20 cellular contexts compared by ENCODE assay signal in the genomic region with DNA sequence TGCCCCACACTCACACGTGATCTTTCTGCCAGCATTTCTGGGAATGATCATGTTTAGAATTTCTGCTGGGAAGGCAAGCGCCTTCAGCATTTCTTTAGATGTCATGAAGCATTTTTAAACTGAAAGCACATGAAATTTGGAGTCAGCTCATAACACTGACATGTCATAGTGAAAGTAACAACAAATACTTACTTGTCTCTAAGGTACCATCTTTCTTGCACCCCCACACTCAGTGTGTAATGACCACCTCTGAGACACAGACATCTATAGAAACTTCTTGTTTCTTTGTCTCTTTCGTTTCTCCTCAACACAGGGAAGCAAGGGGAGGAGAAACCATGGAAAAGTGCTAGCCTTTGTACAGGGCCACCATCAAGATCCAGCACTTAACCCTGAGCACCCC.
A peak's percentile ranks its signal among the peaks of the same experiment; 100 is the strongest.
DNase-seq lines count a peak whose midpoint lies in the region; ATAC-seq, FAIRE-seq and TF ChIP-seq lines count a peak whose summit lies in the region.
"Had no signal": no experiment of that assay in that cellular context is flagged by ENCODE, and none has a peak within 500 bp of the region (broad histone marks: within the 10 kb centered on the region; RNA-seq: fewer than 3 reads in every experiment).

No MANE protein-coding gene starts in this region.

- H4K20me1 ChIP-seq in GM12878 (ENCODE audit: control insufficient read depth, insufficient read depth): no peaks in the 10 kb centered on the region

- H3K27me3 ChIP-seq in GM12878 (replicated peaks in 1 of 2; ENCODE audit: control insufficient read depth in 2 of 2, insufficient read depth in 2 of 2, low read length in 1 of 2): peaks cover 0 to 1% of the 10 kb centered on the region in 2 experiments; a peak in 1 of 4 replicates
- H3K27me3 ChIP-seq: cardiac muscle cell, upper lobe of right lung had no signal

- TF ChIP-seq RAD21 in GM12878 (IDR thresholded peaks at IDR 0.05; ENCODE audit: insufficient read depth, low read depth, low read length): no peak

- no peak for TF ChIP-seq CTCF in GM12878 (IDR thresholded peaks at IDR 0.05 in 2 of 3, conservative IDR thresholded peaks at IDR 0.05 in 1 of 3; ENCODE audit: control insufficient read depth in 2 of 3, extremely low read depth in 1 of 3, insufficient read depth in 1 of 3, low read depth in 3 of 3, low read length in 3 of 3)

- no peak overlapping the region for H3K9ac ChIP-seq in GM12878 (ENCODE audit: control insufficient read depth, insufficient read depth, low read length)

- intact Hi-C loops in activated CD4-positive, alpha-beta memory T cell treated with anti-CD3 and anti-CD28 coated beads for 36 hours (cut with micrococcal nuclease): loop anchor here (1.0 to 10.0 kb wide), 4 partner anchors 156 to 583 kb away; a partner anchor contains a TSS
- intact Hi-C loops in GM12878 (cut with micrococcal nuclease; ENCODE audit: unreplicated experiment) (no loop called here), left colon (cut with DNase I, micrococcal nuclease) (loop anchor here in 1 of 2 donors (10.0 kb wide), 1 partner anchor 463 kb away; no protein-coding TSS in a partner anchor)

- ATAC-seq in GM18868 (IDR thresholded peaks at IDR 0.05; ENCODE audit: unreplicated experiment) (peak; percentile 84), HG02884 (IDR thresholded peaks at IDR 0.05; ENCODE audit: unreplicated experiment) (peak; percentile 72), GM12878 (peak; percentile 84), left colon (no peak)
- ATAC-seq: naive thymus-derived CD8-positive, alpha-beta T cell; Right ventricle myocardium inferior; upper lobe of right lung had no signal

- peaks cover 2% of the 10 kb centered on the region for H3K27me3 Mint-ChIP-seq in activated CD4-positive, alpha-beta memory T cell treated with anti-CD3 and anti-CD28 coated beads for 36 hours
- H3K27me3 Mint-ChIP-seq in activated CD4-positive, alpha-beta memory T cell treated with anti-CD3 and anti-CD28 coated beads, Interleukin-2, amount 10 ng/mL, durations not matched to agents 7 days and 5 days: no peaks in the 10 kb centered on the region

- H3K4me1 ChIP-seq in GM12878 (ENCODE audit: control insufficient read depth, insufficient read depth, low read length): peaks cover 4% of the 10 kb centered on the region; the same call in 1 of the 2 replicates
- H3K4me1 ChIP-seq: upper lobe of right lung had no signal

- H2AFZ ChIP-seq in GM12878 (ENCODE audit: control insufficient read depth, low read depth, low read length): no peak overlapping the region

- H3K4me3 Mint-ChIP-seq in activated CD4-positive, alpha-beta memory T cell treated with anti-CD3 and anti-CD28 coated beads for 36 hours: no peak overlapping the region
- no peak overlapping the region for H3K4me3 Mint-ChIP-seq in activated CD4-positive, alpha-beta memory T cell treated with anti-CD3 and anti-CD28 coated beads, Interleukin-2, amount 10 ng/mL, durations not matched to agents 7 days and 5 days
- H3K4me3 Mint-ChIP-seq: naive thymus-derived CD8-positive, alpha-beta T cell; stimulated activated naive B cell treated with anti-CD40 and anti-IgM and Interleukin-4, amounts not matched to agents 10 μg/mL and 1 μg/mL and 100 μg/mL, for 72 hours had no signal

- in situ Hi-C loops in GM12878 (cut with MboI): no loop called here

- BruUV-seq in GM12878 (replicated peaks; lab: Mats Ljungman, UMichigan): no TSS peak

- no peak overlapping the region for H3K4me3 ChIP-seq in GM12878
- H3K4me3 ChIP-seq: cardiac muscle cell, skin epidermis, upper lobe of right lung had no signal

- WGBS in GM12878 (ENCODE audit: insufficient coverage, insufficient replicate concordance, low lambda C conversion rate, missing lambda C conversion rate): 2% methylated on average over 3 of the region's 3 CpGs

- RAD21 ChIA-PET in GM12878 (lab: Charles Lee; ENCODE audit: unreplicated experiment): no interaction called here

- H3K27ac Mint-ChIP-seq in activated CD4-positive, alpha-beta memory T cell treated with anti-CD3 and anti-CD28 coated beads for 36 hours: peak overlapping the region; percentile 46
- no peak overlapping the region for H3K27ac Mint-ChIP-seq in activated CD4-positive, alpha-beta memory T cell treated with anti-CD3 and anti-CD28 coated beads, Interleukin-2, amount 10 ng/mL, durations not matched to agents 7 days and 5 days
- H3K27ac Mint-ChIP-seq: naive thymus-derived CD8-positive, alpha-beta T cell; stimulated activated naive B cell treated with anti-CD40 and anti-IgM and Interleukin-4, amounts not matched to agents 10 μg/mL and 1 μg/mL and 100 μg/mL, for 72 hours had no signal

- H3K4me1 Mint-ChIP-seq in activated CD4-positive, alpha-beta memory T cell treated with anti-CD3 and anti-CD28 coated beads for 36 hours (ENCODE audit: low read depth): peaks cover 13% of the 10 kb centered on the region
- H3K4me1 Mint-ChIP-seq in activated CD4-positive, alpha-beta memory T cell treated with anti-CD3 and anti-CD28 coated beads, Interleukin-2, amount 10 ng/mL, durations not matched to agents 7 days and 5 days: peaks cover 12% of the 10 kb centered on the region
- H3K4me1 Mint-ChIP-seq: stimulated activated naive B cell treated with anti-CD40 and anti-IgM and Interleukin-4, amounts not matched to agents 10 μg/mL and 1 μg/mL and 100 μg/mL, for 72 hours had no signal

- TF ChIP-seq POLR2A in GM12878 (IDR thresholded peaks at IDR 0.05; ENCODE audit: low read depth, low read length): no peak

- no peaks in the 10 kb centered on the region for H3K36me3 Mint-ChIP-seq in activated CD4-positive, alpha-beta memory T cell treated with anti-CD3 and anti-CD28 coated beads for 36 hours
- no peaks in the 10 kb centered on the region for H3K36me3 Mint-ChIP-seq in activated CD4-positive, alpha-beta memory T cell treated with anti-CD3 and anti-CD28 coated beads, Interleukin-2, amount 10 ng/mL, durations not matched to agents 7 days and 5 days (ENCODE audit: low read depth)
- H3K36me3 Mint-ChIP-seq: naive thymus-derived CD8-positive, alpha-beta T cell; stimulated activated naive B cell treated with anti-CD40 and anti-IgM and Interleukin-4, amounts not matched to agents 10 μg/mL and 1 μg/mL and 100 μg/mL, for 72 hours had no signal

- SMC1A ChIA-PET in GM12878 (lab: Charles Lee; ENCODE audit: uncharacterized antibody, unreplicated experiment): no interaction called here

- H3K9me3 ChIP-seq in GM12878 (replicated peaks; ENCODE audit: control insufficient read depth, insufficient read depth, low read length): no peaks in the 10 kb centered on the region
- H3K9me3 ChIP-seq: upper lobe of right lung had no signal

- H3K36me3 ChIP-seq in GM12878 (ENCODE audit: control insufficient read depth in 2 of 2, insufficient read depth in 2 of 2, low read length in 1 of 2): no peaks in the 10 kb centered on the region
- H3K36me3 ChIP-seq: cardiac muscle cell, upper lobe of right lung, WERI-Rb-1 had no signal

- CTCF ChIA-PET in activated CD4-positive, alpha-beta memory T cell treated with anti-CD3 and anti-CD28 coated beads for 36 hours (lab: Charles Lee): interaction anchor here (0.6 kb wide), 1 partner anchor 110 kb away, joined by 4 read pairs; no protein-coding TSS in a partner anchor
- CTCF ChIA-PET in activated CD4-positive, alpha-beta memory T cell treated with anti-CD3 and anti-CD28 coated beads, Interleukin-2, amount 10 ng/mL, durations not matched to agents 7 days and 5 days (lab: Charles Lee): no interaction called here
- CTCF ChIA-PET in GM12878 (lab: Yijun Ruan, JAX): no interaction called here

- H3K27ac ChIP-seq in GM12878 (ENCODE audit: control insufficient read depth, insufficient read depth): no peak overlapping the region
- no peak overlapping the region for H3K27ac ChIP-seq in caudate nucleus (ENCODE audit: low read depth, low read length)
- H3K27ac ChIP-seq: cardiac muscle cell, skin epidermis, upper lobe of right lung, WERI-Rb-1 had no signal

- FAIRE-seq in GM12878 (lab: Jason Lieb, UNC): no peak
- FAIRE-seq: A204.1 had no signal

- peak overlapping the region; percentile 58 for H3K4me2 ChIP-seq in GM12878 (ENCODE audit: control insufficient read depth, insufficient read depth)

- peak in 1 of 2 experiments; percentile 46; a peak in 1 of 4 replicates for TF ChIP-seq EP300 in GM12878 (IDR thresholded peaks at IDR 0.05; ENCODE audit: borderline replicate concordance in 1 of 2, control insufficient read depth in 1 of 2, low read depth in 2 of 2, low read length in 2 of 2)

- peak; percentile 28 for DNase-seq in activated CD4-positive, alpha-beta memory T cell treated with anti-CD3 and anti-CD28 coated beads for 36 hours
- no peak for DNase-seq in activated CD4-positive, alpha-beta memory T cell treated with anti-CD3 and anti-CD28 coated beads, Interleukin-2, amount 10 ng/mL, durations not matched to agents 7 days and 5 days
- DNase-seq in GM12878 (ENCODE audit: low read depth, low spot score) (no peak), left colon (no peak), caudate nucleus (lab: John Stamatoyannopoulos, UW) (no peak)
- no peak for DNase-seq in activated effector memory CD4-positive, alpha-beta T cell treated with Interleukin-2 at 50 U/mL for 16 hours
- DNase-seq: activated CD8-positive, alpha-beta memory T cell treated with anti-CD3 and anti-CD28 coated beads, Interleukin-2, amount 50 U/mL, for 4 hours; DMS53; mammary epithelial cell; naive thymus-derived CD8-positive, alpha-beta T cell; NCI-H1436 treated with DMSO at 0.1 percent for 48 hours; stimulated activated naive B cell treated with anti-CD40 and anti-IgM and Interleukin-4, amounts not matched to agents 10 μg/mL and 1 μg/mL and 100 μg/mL, for 72 hours; upper lobe of right lung; WERI-Rb-1 had no signal

- H3K79me2 ChIP-seq in GM12878 (ENCODE audit: control insufficient read depth, insufficient read depth, low read length): no peaks in the 10 kb centered on the region

- H3K9me3 Mint-ChIP-seq in activated CD4-positive, alpha-beta memory T cell treated with anti-CD3 and anti-CD28 coated beads for 36 hours: no peaks in the 10 kb centered on the region
- H3K9me3 Mint-ChIP-seq in activated CD4-positive, alpha-beta memory T cell treated with anti-CD3 and anti-CD28 coated beads, Interleukin-2, amount 10 ng/mL, durations not matched to agents 7 days and 5 days: no peaks in the 10 kb centered on the region
- H3K9me3 Mint-ChIP-seq: naive thymus-derived CD8-positive, alpha-beta T cell had no signal

- POLR2A ChIA-PET in activated CD4-positive, alpha-beta memory T cell treated with anti-CD3 and anti-CD28 coated beads for 36 hours (lab: Charles Lee): no interaction called here
- POLR2A ChIA-PET in activated CD4-positive, alpha-beta memory T cell treated with anti-CD3 and anti-CD28 coated beads, Interleukin-2, amount 10 ng/mL, durations not matched to agents 7 days and 5 days (lab: Charles Lee): no interaction called here
- POLR2A ChIA-PET in GM12878 (lab: Charles Lee): no interaction called here

TF ChIP-seq in GM12878, 131 proteins besides CTCF, POLR2A, EP300 and RAD21 (continues in another document):
- TF ChIP-seq IRF4 (IDR thresholded peaks at IDR 0.05; ENCODE audit: low read depth, low read length) (peak; percentile 75), ZNF24 (IDR thresholded peaks at IDR 0.05) (no peak), ATF7 (IDR thresholded peaks at IDR 0.05; ENCODE audit: low read depth) (peak; percentile 30; the same call in 1 of the 2 replicates), RUNX3 (IDR thresholded peaks at IDR 0.05; ENCODE audit: low read length) (peak; percentile 22; the same call in 1 of the 2 replicates), PAX8 (IDR thresholded peaks at IDR 0.05) (no peak)
